ENCODE assay signal across 8 cellular contexts in genomic region chr16:84836234-84836647, GRCh38. TPM values are rescaled to one million over a fixed set of nuclear protein-coding genes. Genes with fewer than 3 reads are reported as not detected.
DNase-seq lines count a peak whose midpoint lies in the region; ATAC-seq lines count a peak whose summit lies in the region.

No MANE protein-coding gene starts in this region.

- peaks cover 21% of the 10 kb centered on the region for H3K36me3 ChIP-seq in skeletal muscle satellite cell (ENCODE audit: insufficient read depth, low read length)

- H3K27me3 ChIP-seq in skeletal muscle satellite cell (ENCODE audit: control insufficient read depth, insufficient read depth, low read length) = no peaks in the 10 kb centered on the region

- DNase-seq in GOT3 (lab: John Stamatoyannopoulos, UW) (peak; percentile 85), brain pericyte (ENCODE audit: low read depth, low spot score) (peak; percentile 98), iPS-NIHi7 (ENCODE audit: extremely low spot score) (peak; percentile 92), GM19240 (ENCODE audit: insufficient read length, low spot score) (no peak), RKO (ENCODE audit: low spot score) (no peak)
- no peak for DNase-seq in effector CD4-positive, alpha-beta T cell

- H3K9ac ChIP-seq in skeletal muscle satellite cell (ENCODE audit: low read depth, low read length) = peak overlapping the region; percentile 76

- no peaks in the 10 kb centered on the region for H3K9me3 ChIP-seq in skeletal muscle satellite cell (replicated peaks; ENCODE audit: low read length)

- no peak overlapping the region for H3K4me3 ChIP-seq in skeletal muscle satellite cell (ENCODE audit: low read length)

- H3K4me1 ChIP-seq in skeletal muscle satellite cell (ENCODE audit: control insufficient read depth, insufficient read depth, low read length) = peaks cover 90% of the 10 kb centered on the region

- H3K4me2 ChIP-seq in skeletal muscle satellite cell (ENCODE audit: low read length) = peak overlapping the region; percentile 11

- ATAC-seq in GM18498 (IDR thresholded peaks at IDR 0.05; ENCODE audit: unreplicated experiment) = no peak

RNA-seq across cellular contexts. Expression of gene CRISPLD2, which starts 16.5 kb away (rescaled TPM):
- 26.4 and 46.7 TPM in 2 replicates for total RNA-seq in skeletal muscle satellite cell (2012; rRNA removed)

Comparison
In these comparisons a context has a peak if more than half of its experiments do, and no peak if none do; other contexts are left out.
1. DNase-seq: peak in GOT3 (single experiment), brain pericyte (single experiment) and iPS-NIHi7 (single experiment); none in effector CD4-positive, alpha-beta T cell (single experiment), GM19240 (single experiment) and RKO (single experiment).